ENCODE assay signal across 8 cellular contexts in the genomic region with DNA sequence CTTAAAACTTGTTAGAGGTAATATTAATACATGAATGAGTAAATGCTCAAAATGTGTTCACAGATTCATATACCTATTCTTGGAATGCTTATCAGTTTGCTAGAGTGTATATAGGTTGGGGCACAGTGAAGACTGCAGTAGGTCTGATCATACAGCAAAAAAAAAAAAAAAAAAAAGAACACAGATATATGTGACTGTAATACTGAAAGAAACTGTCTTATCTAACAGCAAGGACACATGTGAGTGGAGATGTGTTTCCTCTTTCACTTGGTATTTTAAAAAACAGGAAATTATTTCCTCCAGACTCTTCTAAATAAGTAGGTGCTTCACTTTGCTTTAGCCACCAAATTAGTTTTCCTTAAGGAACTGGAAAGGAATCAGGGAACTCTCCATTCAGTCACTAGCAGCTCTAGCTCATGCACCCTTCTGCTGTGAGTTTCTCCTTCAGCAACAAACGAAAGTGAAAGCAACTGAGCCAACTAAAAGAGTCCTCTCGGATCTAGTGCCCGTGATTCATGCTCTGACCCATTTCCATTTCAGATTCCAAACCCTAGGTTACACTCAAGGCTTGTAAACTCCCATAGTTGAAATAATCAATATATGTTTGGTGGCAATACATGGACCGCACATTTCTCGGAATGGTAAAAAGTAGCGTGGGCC.
DNase-seq lines count a peak whose midpoint lies in the region; ATAC-seq and TF ChIP-seq lines count a peak whose summit lies in the region.

No MANE protein-coding gene starts in this region.

- peaks cover 6% of the 10 kb centered on the region for H3K4me1 ChIP-seq in CD8-positive, alpha-beta T cell (ENCODE audit: insufficient read depth, low read length)

- H3K4me3 Mint-ChIP-seq in CD8-positive, alpha-beta T cell = peak overlapping the region; percentile 74
- no peak overlapping the region for H3K4me3 Mint-ChIP-seq in endothelial cell (ENCODE audit: unreplicated experiment)

- no peaks in the 10 kb centered on the region for H3K27me3 ChIP-seq in CD8-positive, alpha-beta T cell (ENCODE audit: insufficient read depth, low read length)

- H3K27me3 Mint-ChIP-seq in CD8-positive, alpha-beta T cell (ENCODE audit: low read depth) = no peaks in the 10 kb centered on the region
- no peaks in the 10 kb centered on the region for H3K27me3 Mint-ChIP-seq in endothelial cell (ENCODE audit: unreplicated experiment)

- peak; percentile 83 for ATAC-seq in CD8-positive, alpha-beta T cell
- ATAC-seq in GM19351 (IDR thresholded peaks at IDR 0.05; ENCODE audit: unreplicated experiment) = peak; percentile 81
- peak; percentile 97 for ATAC-seq in HG03457 (IDR thresholded peaks at IDR 0.05; ENCODE audit: unreplicated experiment)
- ATAC-seq in SK-N-SH treated with all-trans-retinoic acid at 6 μM for 48 hours = peak; percentile 71
- peak; percentile 65 for ATAC-seq in sciatic nerve

- no peaks in the 10 kb centered on the region for H3K36me3 Mint-ChIP-seq in CD8-positive, alpha-beta T cell
- H3K36me3 Mint-ChIP-seq in endothelial cell (ENCODE audit: low read depth, unreplicated experiment) = no peaks in the 10 kb centered on the region

- CTCF ChIA-PET in CD8-positive, alpha-beta T cell (lab: Charles Lee) = no interaction called here

- no peaks in the 10 kb centered on the region for H3K9me3 ChIP-seq in CD8-positive, alpha-beta T cell (ENCODE audit: low read length)

- H3K36me3 ChIP-seq in CD8-positive, alpha-beta T cell (ENCODE audit: insufficient read depth, low read length) = no peaks in the 10 kb centered on the region

- peak in 2 of 7 experiments; percentile 5 to 17 for DNase-seq in CD8-positive, alpha-beta T cell
- DNase-seq in epithelial cell of esophagus (ENCODE audit: low read depth) (peak; percentile 9), sciatic nerve (ENCODE audit: low spot score) (no peak), endothelial cell (ENCODE audit: low spot score) (no peak), NCI-H2081 (lab: John Stamatoyannopoulos, UW) (no peak)

- intact Hi-C loops in CD8-positive, alpha-beta T cell (cut with DNase I, micrococcal nuclease) = no loop called here
- intact Hi-C loops in sciatic nerve (cut with DNase I) = no loop called here

- POLR2A ChIA-PET in CD8-positive, alpha-beta T cell (lab: Charles Lee) = no interaction called here

- H3K27ac ChIP-seq in CD8-positive, alpha-beta T cell (ENCODE audit: low read depth, low read length) = peak overlapping the region; percentile 50

- no peak for TF ChIP-seq CTCF in CD8-positive, alpha-beta T cell (IDR thresholded peaks at IDR 0.05)
- TF ChIP-seq CTCF in epithelial cell of esophagus (IDR thresholded peaks at IDR 0.05; ENCODE audit: insufficient read depth, low read depth, low read length, missing control alignments) (no peak), endothelial cell (IDR thresholded peaks at IDR 0.05; ENCODE audit: unreplicated experiment) (no peak)

- H3K27ac Mint-ChIP-seq in CD8-positive, alpha-beta T cell = peak overlapping the region; percentile 37
- no peak overlapping the region for H3K27ac Mint-ChIP-seq in endothelial cell (ENCODE audit: unreplicated experiment)

- peaks cover 12% of the 10 kb centered on the region for H3K4me1 Mint-ChIP-seq in CD8-positive, alpha-beta T cell (ENCODE audit: low read depth)
- no peaks in the 10 kb centered on the region for H3K4me1 Mint-ChIP-seq in endothelial cell (ENCODE audit: unreplicated experiment)

- peak overlapping the region; percentile 60 for H3K4me3 ChIP-seq in CD8-positive, alpha-beta T cell (ENCODE audit: low read depth, low read length)
- no peak overlapping the region for H3K4me3 ChIP-seq in epithelial cell of esophagus (ENCODE audit: low read length)

- no peaks in the 10 kb centered on the region for H3K9me3 Mint-ChIP-seq in CD8-positive, alpha-beta T cell
- H3K9me3 Mint-ChIP-seq in endothelial cell (ENCODE audit: unreplicated experiment) = no peaks in the 10 kb centered on the region

TF ChIP-seq in SK-N-SH treated with all-trans-retinoic acid at 6 μM for 48 hours, 23 proteins besides CTCF, POLR2A, EP300 and RAD21:
- TF ChIP-seq ARNTL (CRISPR knock-in tag; IDR thresholded peaks at IDR 0.05; ENCODE audit: borderline replicate concordance, low read depth) (no peak), ISL1 (CRISPR knock-in tag; IDR thresholded peaks at IDR 0.05) (no peak), ZNF565 (CRISPR knock-in tag; conservative IDR thresholded peaks at IDR 0.05; ENCODE audit: low read depth) (no peak), TCF4 (CRISPR knock-in tag; IDR thresholded peaks at IDR 0.05; ENCODE audit: borderline replicate concordance) (no peak), TOX (CRISPR knock-in tag; IDR thresholded peaks at IDR 0.05; ENCODE audit: borderline replicate concordance) (no peak), SNAI2 (CRISPR knock-in tag; IDR thresholded peaks at IDR 0.05) (no peak), ZC3H10 (CRISPR knock-in tag; IDR thresholded peaks at IDR 0.05) (no peak)
- TF ChIP-seq, protein P1, sequence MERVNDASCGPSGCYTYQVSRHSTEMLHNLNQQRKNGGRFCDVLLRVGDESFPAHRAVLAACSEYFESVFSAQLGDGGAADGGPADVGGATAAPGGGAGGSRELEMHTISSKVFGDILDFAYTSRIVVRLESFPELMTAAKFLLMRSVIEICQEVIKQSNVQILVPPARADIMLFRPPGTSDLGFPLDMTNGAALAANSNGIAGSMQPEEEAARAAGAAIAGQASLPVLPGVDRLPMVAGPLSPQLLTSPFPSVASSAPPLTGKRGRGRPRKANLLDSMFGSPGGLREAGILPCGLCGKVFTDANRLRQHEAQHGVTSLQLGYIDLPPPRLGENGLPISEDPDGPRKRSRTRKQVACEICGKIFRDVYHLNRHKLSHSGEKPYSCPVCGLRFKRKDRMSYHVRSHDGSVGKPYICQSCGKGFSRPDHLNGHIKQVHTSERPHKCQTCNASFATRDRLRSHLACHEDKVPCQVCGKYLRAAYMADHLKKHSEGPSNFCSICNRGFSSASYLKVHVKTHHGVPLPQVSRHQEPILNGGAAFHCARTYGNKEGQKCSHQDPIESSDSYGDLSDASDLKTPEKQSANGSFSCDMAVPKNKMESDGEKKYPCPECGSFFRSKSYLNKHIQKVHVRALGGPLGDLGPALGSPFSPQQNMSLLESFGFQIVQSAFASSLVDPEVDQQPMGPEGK (CRISPR knock-in tag; IDR thresholded peaks at IDR 0.05; ENCODE audit: borderline replicate concordance) = no peak
- TF ChIP-seq, protein P2, sequence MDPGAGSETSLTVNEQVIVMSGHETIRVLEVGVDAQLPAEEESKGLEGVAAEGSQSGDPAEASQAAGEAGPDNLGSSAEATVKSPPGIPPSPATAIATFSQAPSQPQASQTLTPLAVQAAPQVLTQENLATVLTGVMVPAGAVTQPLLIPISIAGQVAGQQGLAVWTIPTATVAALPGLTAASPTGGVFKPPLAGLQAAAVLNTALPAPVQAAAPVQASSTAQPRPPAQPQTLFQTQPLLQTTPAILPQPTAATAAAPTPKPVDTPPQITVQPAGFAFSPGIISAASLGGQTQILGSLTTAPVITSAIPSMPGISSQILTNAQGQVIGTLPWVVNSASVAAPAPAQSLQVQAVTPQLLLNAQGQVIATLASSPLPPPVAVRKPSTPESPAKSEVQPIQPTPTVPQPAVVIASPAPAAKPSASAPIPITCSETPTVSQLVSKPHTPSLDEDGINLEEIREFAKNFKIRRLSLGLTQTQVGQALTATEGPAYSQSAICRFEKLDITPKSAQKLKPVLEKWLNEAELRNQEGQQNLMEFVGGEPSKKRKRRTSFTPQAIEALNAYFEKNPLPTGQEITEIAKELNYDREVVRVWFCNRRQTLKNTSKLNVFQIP (CRISPR knock-in tag; IDR thresholded peaks at IDR 0.05; ENCODE audit: borderline replicate concordance, low read depth) = no peak
